ENCODE assay signal across 10 cellular contexts in the genomic region with DNA sequence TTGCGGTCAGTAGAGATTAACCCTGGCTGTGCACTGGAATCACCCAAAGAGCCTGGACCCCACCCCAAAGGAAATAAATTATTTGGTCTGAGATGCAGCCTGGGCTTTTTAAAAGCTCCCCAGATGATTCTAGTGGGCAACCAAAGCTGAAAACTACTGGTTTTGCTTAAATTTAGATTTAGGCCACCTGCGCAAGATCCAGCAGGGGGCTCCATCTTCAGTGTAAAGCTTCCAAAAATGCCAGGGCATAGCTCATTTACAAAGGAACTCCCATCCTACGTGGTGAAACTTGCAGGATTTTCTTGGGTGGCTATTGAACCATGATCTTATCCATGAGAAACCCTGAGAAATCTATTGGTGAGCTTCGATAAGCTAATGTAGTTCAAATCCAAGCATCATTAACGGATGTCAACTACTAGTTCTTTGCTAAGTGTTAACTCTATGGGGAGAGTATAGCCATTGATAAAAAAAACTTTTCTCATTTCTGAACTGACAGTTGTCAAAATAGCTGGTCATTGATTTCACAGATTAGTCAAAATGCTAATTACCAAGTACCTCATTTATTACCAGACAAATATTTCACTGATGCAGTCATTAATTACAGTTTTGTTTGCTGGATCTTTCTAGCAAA.
DNase-seq lines count a peak whose midpoint lies in the region; ATAC-seq and TF ChIP-seq lines count a peak whose summit lies in the region.
"Had no signal": no experiment of that assay in that cellular context is flagged by ENCODE, and none has a peak within 500 bp of the region (broad histone marks: within the 10 kb centered on the region; RNA-seq: fewer than 3 reads in every experiment).

No MANE protein-coding gene starts in this region.

- DNase-seq in NCI-H1092 treated with DMSO at 0.1 percent for 48 hours (lab: John Stamatoyannopoulos, UW) (peak; percentile 15), NCI-H1092 (lab: John Stamatoyannopoulos, UW) (no peak), Karpas-422 (peak; percentile 60), brain microvascular endothelial cell (peak; percentile 13), neural progenitor cell (ENCODE audit: low spot score) (peak; percentile 64), natural killer cell (no peak), omental fat pad (ENCODE audit: low spot score) (no peak)
- DNase-seq in CD4-positive, alpha-beta memory T cell, result no peak
- DNase-seq: T-helper 9 cell had no signal

- no peak overlapping the region for H3K4me2 ChIP-seq in Karpas-422 (ENCODE audit: low read depth, low read length, poor library complexity, severe bottlenecking)
- H3K4me2 ChIP-seq in neural progenitor cell, result no peak overlapping the region
- H3K4me2 ChIP-seq: BLaER1 had no signal

- H3K27me3 ChIP-seq in Karpas-422 (ENCODE audit: low read length) (no peaks in the 10 kb centered on the region), brain microvascular endothelial cell (replicated peaks) (no peaks in the 10 kb centered on the region), neural progenitor cell (no peaks in the 10 kb centered on the region)
- H3K27me3 ChIP-seq in CD4-positive, alpha-beta memory T cell (ENCODE audit: insufficient read depth, low read length), result no peaks in the 10 kb centered on the region
- H3K27me3 ChIP-seq: BLaER1 had no signal

- H3K9me3 Mint-ChIP-seq in neural progenitor cell (no peaks in the 10 kb centered on the region), natural killer cell (no peaks in the 10 kb centered on the region)
- no peaks in the 10 kb centered on the region for H3K9me3 Mint-ChIP-seq in CD4-positive, alpha-beta memory T cell

- H2AFZ ChIP-seq in Karpas-422 (ENCODE audit: low read length) (no peak overlapping the region), neural progenitor cell (replicated peaks) (no peak overlapping the region)

- no peaks in the 10 kb centered on the region for H3K27me3 Mint-ChIP-seq in neural progenitor cell (ENCODE audit: insufficient read depth, low read depth)
- peaks cover 0 to under 1% of the 10 kb centered on the region in 2 donors for H3K27me3 Mint-ChIP-seq in natural killer cell (ENCODE audit: low read depth in 2 of 2)
- peaks cover 9 to 10% of the 10 kb centered on the region in 2 donors for H3K27me3 Mint-ChIP-seq in CD4-positive, alpha-beta memory T cell

- H3K36me3 ChIP-seq in Karpas-422 (ENCODE audit: insufficient read depth, low read length) (no peaks in the 10 kb centered on the region), brain microvascular endothelial cell (replicated peaks) (no peaks in the 10 kb centered on the region), neural progenitor cell (no peaks in the 10 kb centered on the region)
- H3K36me3 ChIP-seq in CD4-positive, alpha-beta memory T cell (ENCODE audit: insufficient read depth, low read length), result no peaks in the 10 kb centered on the region
- H3K36me3 ChIP-seq: BLaER1 had no signal

- H4K20me1 ChIP-seq in Karpas-422 (ENCODE audit: insufficient read depth, low read depth, low read length), result no peaks in the 10 kb centered on the region
- no peaks in the 10 kb centered on the region for H4K20me1 ChIP-seq in neural progenitor cell (ENCODE audit: low read depth)
- H4K20me1 ChIP-seq: BLaER1 had no signal

- POLR2A ChIA-PET in CD4-positive, alpha-beta memory T cell (lab: Charles Lee; ENCODE audit: partially characterized antibody), result no interaction called here

- H3K27ac ChIP-seq in Karpas-422 (ENCODE audit: low read length) (no peak overlapping the region), brain microvascular endothelial cell (no peak overlapping the region), neural progenitor cell (no peak overlapping the region)
- no peak overlapping the region for H3K27ac ChIP-seq in CD4-positive, alpha-beta memory T cell (ENCODE audit: low read depth, low read length)
- H3K27ac ChIP-seq: BLaER1 had no signal

- H3K9me3 ChIP-seq in Karpas-422 (ENCODE audit: low read length) (no peaks in the 10 kb centered on the region), neural progenitor cell (ENCODE audit: low read depth) (no peaks in the 10 kb centered on the region)
- no peaks in the 10 kb centered on the region for H3K9me3 ChIP-seq in CD4-positive, alpha-beta memory T cell (ENCODE audit: control insufficient read depth in 1 of 2, low read length in 2 of 2)
- H3K9me3 ChIP-seq: BLaER1 had no signal

- H3K4me1 Mint-ChIP-seq in neural progenitor cell (no peaks in the 10 kb centered on the region), natural killer cell (no peaks in the 10 kb centered on the region)
- no peaks in the 10 kb centered on the region for H3K4me1 Mint-ChIP-seq in CD4-positive, alpha-beta memory T cell

- H3K4me1 ChIP-seq in Karpas-422 (ENCODE audit: low read length) (no peaks in the 10 kb centered on the region), neural progenitor cell (no peaks in the 10 kb centered on the region)
- H3K4me1 ChIP-seq in CD4-positive, alpha-beta memory T cell (ENCODE audit: insufficient read depth, low read length), result no peaks in the 10 kb centered on the region
- H3K4me1 ChIP-seq: BLaER1 had no signal

- H3K9me2 ChIP-seq in Karpas-422 (replicated peaks; ENCODE audit: insufficient read depth, low read length), result no peaks in the 10 kb centered on the region

- H3K9ac ChIP-seq in Karpas-422 (ENCODE audit: low read length) (no peak overlapping the region), neural progenitor cell (no peak overlapping the region)
- H3K9ac ChIP-seq: BLaER1 had no signal

- H3K27ac Mint-ChIP-seq in neural progenitor cell (no peak overlapping the region), natural killer cell (no peak overlapping the region)
- no peak overlapping the region for H3K27ac Mint-ChIP-seq in CD4-positive, alpha-beta memory T cell

- intact Hi-C loops in natural killer cell (cut with micrococcal nuclease), result no loop called here
- intact Hi-C loops in CD4-positive, alpha-beta memory T cell (cut with micrococcal nuclease), result no loop called here

- no peak for ATAC-seq in natural killer cell
- ATAC-seq in omental fat pad (ENCODE audit: low FRiP score), result no peak

- in situ Hi-C loops in brain microvascular endothelial cell (cut with HindIII; ENCODE audit: low pct_ligation_motif_present, low sequenced_read_pairs), result no loop called here

- H3K4me3 ChIP-seq in Karpas-422 (ENCODE audit: low read length), result no peak overlapping the region
- H3K4me3 ChIP-seq in brain microvascular endothelial cell (ENCODE audit: low read depth, low read length), result no peak overlapping the region
- no peak overlapping the region for H3K4me3 ChIP-seq in neural progenitor cell
- no peak overlapping the region for H3K4me3 ChIP-seq in CD4-positive, alpha-beta memory T cell (ENCODE audit: low read length in 2 of 2)
- H3K4me3 ChIP-seq: BLaER1 had no signal

- H3K36me3 Mint-ChIP-seq in neural progenitor cell (no peaks in the 10 kb centered on the region), natural killer cell (no peaks in the 10 kb centered on the region)
- no peaks in the 10 kb centered on the region for H3K36me3 Mint-ChIP-seq in CD4-positive, alpha-beta memory T cell

- H3K4me3 Mint-ChIP-seq in neural progenitor cell (no peak overlapping the region), natural killer cell (no peak overlapping the region)
- H3K4me3 Mint-ChIP-seq in CD4-positive, alpha-beta memory T cell, result no peak overlapping the region

- H3K79me2 ChIP-seq in Karpas-422 (ENCODE audit: low read length) (no peaks in the 10 kb centered on the region), neural progenitor cell (ENCODE audit: low read depth) (no peaks in the 10 kb centered on the region)

- TF ChIP-seq CTCF in brain microvascular endothelial cell (IDR thresholded peaks at IDR 0.05; ENCODE audit: low read depth, low read length, missing control alignments), result peak; percentile 80
- TF ChIP-seq CTCF in neural progenitor cell (IDR thresholded peaks at IDR 0.05), result peak; percentile 76
- no peak for TF ChIP-seq CTCF in natural killer cell (IDR thresholded peaks at IDR 0.05)
- TF ChIP-seq CTCF in omental fat pad (IDR thresholded peaks at IDR 0.05), result no peak

- CTCF ChIA-PET in CD4-positive, alpha-beta memory T cell (lab: Charles Lee; ENCODE audit: partially characterized antibody), result no interaction called here

- H3F3A ChIP-seq in neural progenitor cell (ENCODE audit: low read depth), result no peaks in the 10 kb centered on the region

Comparison
In these comparisons a context has a peak if more than half of its experiments do, and no peak if none do; other contexts are left out.
1. DNase-seq: peak in NCI-H1092 treated with DMSO at 0.1 percent for 48 hours (single experiment), Karpas-422 (single experiment), brain microvascular endothelial cell (single experiment) and neural progenitor cell (single experiment); none in NCI-H1092 (single experiment), natural killer cell (single experiment), omental fat pad (single experiment) and CD4-positive, alpha-beta memory T cell (0 of 5).
2. CTCF ChIP-seq: peak in brain microvascular endothelial cell (single experiment) and neural progenitor cell (single experiment); none in natural killer cell (single experiment) and omental fat pad (0 of 3).